Comparison of ENCODE assay signal across 9 cellular contexts in genomic region chr12:109462868-109463692, GRCh38. TPM values are rescaled to one million over a fixed set of nuclear protein-coding genes. Genes with fewer than 3 reads are reported as not detected.
DNase-seq lines count a peak whose midpoint lies in the region; ATAC-seq and TF ChIP-seq lines count a peak whose summit lies in the region.
"Had no signal": no experiment of that assay in that cellular context is flagged by ENCODE, and none has a peak within 500 bp of the region (broad histone marks: within the 10 kb centered on the region; RNA-seq: fewer than 3 reads in every experiment).

No MANE protein-coding gene starts in this region.

- H3K23ac ChIP-seq in mesenchymal stem cell (ENCODE audit: low read length in 2 of 2) = peak overlapping the region in 1 of 2 experiments; percentile 10

- WGBS in endodermal cell (ENCODE audit: insufficient coverage in 1 of 2, insufficient read length in 1 of 2), 2 experiments = 32 to 46% methylated on average over 10 to 14 of the region's 14 CpGs
- 2% methylated on average over 14 of the region's 14 CpGs for WGBS in mesenchymal stem cell
- 13 to 27% methylated on average over 14 of the region's 14 CpGs for WGBS in upper lobe of left lung, 2 donors

- H3K9me3 ChIP-seq in endodermal cell (ENCODE audit: control insufficient read depth, low read length) = no peaks in the 10 kb centered on the region
- no peaks in the 10 kb centered on the region for H3K9me3 ChIP-seq in mesenchymal stem cell (ENCODE audit: control insufficient read depth, low read length)
- no peaks in the 10 kb centered on the region for H3K9me3 ChIP-seq in upper lobe of left lung

- peak overlapping the region in 1 of 2 experiments; percentile 19 for H3K14ac ChIP-seq in mesenchymal stem cell (ENCODE audit: low read length in 2 of 2)

- H3K27me3 Mint-ChIP-seq in endodermal cell (ENCODE audit: insufficient read depth) = no peaks in the 10 kb centered on the region
- H3K27me3 Mint-ChIP-seq: activated B cell treated with CpG ODN at 0.5 μM for 24 hours had no signal

- peak overlapping the region; percentile 99 for H2BK5ac ChIP-seq in mesenchymal stem cell (ENCODE audit: low read depth, low read length, poor library complexity, severe bottlenecking)

- H3K9me3 Mint-ChIP-seq in endodermal cell = no peaks in the 10 kb centered on the region
- H3K9me3 Mint-ChIP-seq: activated B cell treated with CpG ODN at 0.5 μM for 24 hours had no signal

- H3K79me1 ChIP-seq in mesenchymal stem cell (replicated peaks; ENCODE audit: low read length, poor library complexity, severe bottlenecking) = no peaks in the 10 kb centered on the region

- peaks cover 8% of the 10 kb centered on the region for H3K36me3 ChIP-seq in H7 (replicated peaks; ENCODE audit: control insufficient read depth, insufficient read depth, low read length)
- H3K36me3 ChIP-seq in endodermal cell (ENCODE audit: control insufficient read depth, insufficient read depth, low read length) = peaks cover 55% of the 10 kb centered on the region
- H3K36me3 ChIP-seq in mesenchymal stem cell (ENCODE audit: control insufficient read depth in 1 of 2, insufficient read depth in 2 of 2, low read depth in 1 of 2, low read length in 2 of 2) = peaks cover 43 to 44% of the 10 kb centered on the region in 2 experiments
- peaks cover 0 to 46% (median 9%) of the 10 kb centered on the region in 4 donors for H3K36me3 ChIP-seq in upper lobe of left lung

- ATAC-seq in upper lobe of left lung (ENCODE audit: low FRiP score in 2 of 2) = peak; percentile 74 to 85

- H3K4me3 ChIP-seq in H7 (ENCODE audit: insufficient read depth, low read depth, low read length) (no peak overlapping the region), endodermal cell (ENCODE audit: low read length) (no peak overlapping the region), mesenchymal stem cell (ENCODE audit: insufficient read depth in 1 of 2, low read depth in 1 of 2, low read length in 2 of 2) (peak overlapping the region in 1 of 2 experiments; percentile 57), upper lobe of left lung (peak overlapping the region in 2 of 4 donors; percentile 26 to 31)

- peak overlapping the region; percentile 97 for H2BK120ac ChIP-seq in mesenchymal stem cell (ENCODE audit: low read depth, low read length)

- H3K4ac ChIP-seq in mesenchymal stem cell (ENCODE audit: low read depth in 1 of 2, low read length in 2 of 2) = peak overlapping the region; percentile 92 to 98

- H3K27ac Mint-ChIP-seq in endodermal cell = peak overlapping the region; percentile 67
- H3K27ac Mint-ChIP-seq: activated B cell treated with CpG ODN at 0.5 μM for 24 hours had no signal

- no peaks in the 10 kb centered on the region for H3K27me3 ChIP-seq in H7 (ENCODE audit: control insufficient read depth, insufficient read depth, low read length)
- no peaks in the 10 kb centered on the region for H3K27me3 ChIP-seq in endodermal cell (ENCODE audit: control insufficient read depth, insufficient read depth, low read length, poor library complexity, severe bottlenecking)
- no peaks in the 10 kb centered on the region for H3K27me3 ChIP-seq in mesenchymal stem cell (ENCODE audit: control insufficient read depth in 1 of 2, insufficient read depth in 1 of 2, low read length in 2 of 2)
- no peaks in the 10 kb centered on the region for H3K27me3 ChIP-seq in upper lobe of left lung

- H3K4me1 ChIP-seq in endodermal cell (ENCODE audit: control insufficient read depth, insufficient read depth, low read length) (peaks cover 30% of the 10 kb centered on the region), mesenchymal stem cell (ENCODE audit: control insufficient read depth, insufficient read depth, low read depth, low read length) (peaks cover 50% of the 10 kb centered on the region), upper lobe of left lung (peaks cover 79 to 97% (median 89%) of the 10 kb centered on the region in 4 donors)

- H3K9ac ChIP-seq in endodermal cell (ENCODE audit: extremely low read depth, low read length, poor library complexity, severe bottlenecking) = no peak overlapping the region
- peak overlapping the region; percentile 95 for H3K9ac ChIP-seq in mesenchymal stem cell (ENCODE audit: low read length)

- peak overlapping the region; percentile 98 for H4K8ac ChIP-seq in mesenchymal stem cell (ENCODE audit: low read length)

- H2BK15ac ChIP-seq in mesenchymal stem cell (ENCODE audit: low read depth, poor library complexity, severe bottlenecking) = peak overlapping the region; percentile 34

- no peak overlapping the region for H3K4me3 Mint-ChIP-seq in endodermal cell
- H3K4me3 Mint-ChIP-seq: activated B cell treated with CpG ODN at 0.5 μM for 24 hours had no signal

- H2AK5ac ChIP-seq in mesenchymal stem cell (ENCODE audit: low read length, severe bottlenecking) = peak overlapping the region; percentile 98

- H3K27ac ChIP-seq in endodermal cell (ENCODE audit: low read depth, low read length) (peak overlapping the region; percentile 97), mesenchymal stem cell (ENCODE audit: low read length, poor library complexity, severe bottlenecking) (peak overlapping the region; percentile 100), upper lobe of left lung (peak overlapping the region; percentile 87 to 98 (median 92))

- peak in 2 of 4 donors; percentile 59 to 89 for TF ChIP-seq EP300 in upper lobe of left lung (IDR thresholded peaks at IDR 0.05)

- TF ChIP-seq POLR2A in upper lobe of left lung (IDR thresholded peaks at IDR 0.05) = peak in 1 of 4 donors; percentile 43

- peak overlapping the region; percentile 100 for H4K91ac ChIP-seq in mesenchymal stem cell (ENCODE audit: low read length)

- peak overlapping the region; percentile 91 to 99 for H3K18ac ChIP-seq in mesenchymal stem cell (ENCODE audit: low read depth in 1 of 2, low read length in 2 of 2)

- H3K36me3 Mint-ChIP-seq in endodermal cell (ENCODE audit: low read depth) = peaks cover 35% of the 10 kb centered on the region

- H3K4me2 ChIP-seq in mesenchymal stem cell (ENCODE audit: low read length, poor library complexity, severe bottlenecking) = peak overlapping the region; percentile 57

- TF ChIP-seq CTCF in endodermal cell (conservative IDR thresholded peaks at IDR 0.05) (no peak), upper lobe of left lung (IDR thresholded peaks at IDR 0.05) (no peak)

- peak overlapping the region; percentile 69 to 73 for H2BK12ac ChIP-seq in mesenchymal stem cell (ENCODE audit: low read length in 2 of 2)

- H2AFZ ChIP-seq in mesenchymal stem cell (ENCODE audit: low read depth, low read length) = no peak overlapping the region

- peaks cover 66% of the 10 kb centered on the region for H3K4me1 Mint-ChIP-seq in endodermal cell

- DNase-seq in H7 = peak; percentile 48
- DNase-seq in RPMI7951 (ENCODE audit: low read depth) = peak; percentile 98
- peak; percentile 81 for DNase-seq in endodermal cell
- DNase-seq in mesenchymal stem cell = peak; percentile 98
- peak in 1 of 2 donors; percentile 84 for DNase-seq in upper lobe of left lung
- DNase-seq in NCI-H2081 (lab: John Stamatoyannopoulos, UW) = no peak
- no peak for DNase-seq in stimulated activated CD4-positive, alpha-beta T cell treated with anti-CD3 and anti-CD28 coated beads, Interleukin-4, amount 100 ng/mL, for 4 hours
- no peak for DNase-seq in activated CD8-positive, alpha-beta memory T cell treated with anti-CD3 and anti-CD28 coated beads, Interleukin-2, amount 50 U/mL, for 4 hours
- DNase-seq: activated B cell treated with CpG ODN at 0.5 μM for 24 hours had no signal

RNA-seq across cellular contexts. Expression of gene KCTD10, which starts 14.0 kb away (rescaled TPM):
- total RNA-seq in H7 (2014; rRNA removed; shearing (Covaris generic)) = 25.8 and 28.9 TPM in 2 replicates
- total RNA-seq in RPMI7951 (2014; rRNA removed; shearing (Covaris generic)) = 28.6 and 37.5 TPM in 2 replicates
- total RNA-seq in endodermal cell = 10 to 100 TPM; 50.9 to 53.5 TPM
- 51.3 TPM for polyA plus RNA-seq in endodermal cell (2013, experiment 1 of 2)
- 55.3 TPM for polyA plus RNA-seq in endodermal cell (2013, experiment 2 of 2)
- 139 TPM for polyA plus RNA-seq in mesenchymal stem cell (2013, experiment 1 of 2)
- 132 TPM for polyA plus RNA-seq in mesenchymal stem cell (2013, experiment 2 of 2)
- total RNA-seq in upper lobe of left lung = 10 to 100 TPM; 50.6 to 70.2 (median 63.0) TPM

RNA-seq across cellular contexts. Expression of gene UBE3B, which starts 14.4 kb away (rescaled TPM):
- 17.0 and 30.8 TPM in 2 replicates for total RNA-seq in H7 (2014; rRNA removed; shearing (Covaris generic))
- 22.6 and 23.3 TPM in 2 replicates for total RNA-seq in RPMI7951 (2014; rRNA removed; shearing (Covaris generic))
- total RNA-seq in endodermal cell (10 to 100 TPM; 32.0 to 39.8 TPM), upper lobe of left lung (10 to 100 TPM; 27.0 to 69.1 (median 44.7) TPM)
- polyA plus RNA-seq in endodermal cell (2013, experiment 1 of 2) = 30.8 TPM
- 29.5 TPM for polyA plus RNA-seq in endodermal cell (2013, experiment 2 of 2)
- 19.1 TPM for polyA plus RNA-seq in mesenchymal stem cell (2013, experiment 1 of 2)
- polyA plus RNA-seq in mesenchymal stem cell (2013, experiment 2 of 2) = 19.2 TPM

Comparison
In these comparisons a context has a peak if more than half of its experiments do, and no peak if none do; other contexts are left out.
1. DNase-seq: peak in H7 (single experiment), RPMI7951 (single experiment), endodermal cell (single experiment) and mesenchymal stem cell (single experiment); none in NCI-H2081 (0 of 2), stimulated activated CD4-positive, alpha-beta T cell treated with anti-CD3 and anti-CD28 coated beads, Interleukin-4, amount 100 ng/mL, for 4 hours (0 of 2) and activated CD8-positive, alpha-beta memory T cell treated with anti-CD3 and anti-CD28 coated beads, Interleukin-2, amount 50 U/mL, for 4 hours (single experiment).
2. Peak in every context shown above with its lines, with median percentiles within 50 percentile points of each other: H3K27ac ChIP-seq.